Comparison of ENCODE assay signal across 15 cellular contexts in genomic region chr6:7307533-7307932, GRCh38. TPM values are rescaled to one million over a fixed set of nuclear protein-coding genes. Genes with fewer than 3 reads are reported as not detected.
DNase-seq lines count a peak whose midpoint lies in the region; ATAC-seq and TF ChIP-seq lines count a peak whose summit lies in the region.
"Had no signal": no experiment of that assay in that cellular context is flagged by ENCODE, and none has a peak within 500 bp of the region (broad histone marks: within the 10 kb centered on the region; RNA-seq: fewer than 3 reads in every experiment).

No MANE protein-coding gene starts in this region.

- DNase-seq in activated naive CD8-positive, alpha-beta T cell treated with anti-CD3 and anti-CD28 coated beads, Interleukin-2, amount 50 U/mL, for 24 hours = no peak
- DNase-seq in naive B cell (no peak), NCI-H446 (lab: John Stamatoyannopoulos, UW) (no peak), NCI-H446 treated with DMSO at 0.1 percent for 48 hours (lab: John Stamatoyannopoulos, UW) (no peak)
- DNase-seq: H7, Karpas-422, NCI-H1105 treated with DMSO at 0.1 percent for 48 hours, NCI-H187, PC-9, SJCRH30 had no signal

- TF ChIP-seq CTCF in DOHH2 (IDR thresholded peaks at IDR 0.05; ENCODE audit: low read depth, low read length, poor library complexity, severe bottlenecking) = no peak

- H3K4me3 Mint-ChIP-seq in activated naive CD8-positive, alpha-beta T cell = peak overlapping the region; percentile 1
- no peak overlapping the region for H3K4me3 Mint-ChIP-seq in activated naive CD8-positive, alpha-beta T cell treated with anti-CD3 and anti-CD28 coated beads, Interleukin-2, amount 50 U/mL, for 24 hours
- H3K4me3 Mint-ChIP-seq in activated T-helper 17 cell treated with anti-CD3 and anti-CD28 coated beads, Interleukin-2, amount 50 U/mL, for 72 hours = peak overlapping the region; percentile 6
- no peak overlapping the region for H3K4me3 Mint-ChIP-seq in naive B cell

- H3K9me3 ChIP-seq in DOHH2 (ENCODE audit: control insufficient read depth, insufficient read depth, low read length) = no peaks in the 10 kb centered on the region
- H3K9me3 ChIP-seq: SJCRH30 had no signal

- H3K4me1 Mint-ChIP-seq in activated naive CD8-positive, alpha-beta T cell (ENCODE audit: low read depth) = peaks cover 62% of the 10 kb centered on the region
- H3K4me1 Mint-ChIP-seq in activated naive CD8-positive, alpha-beta T cell treated with anti-CD3 and anti-CD28 coated beads, Interleukin-2, amount 50 U/mL, for 24 hours = peaks cover 56% of the 10 kb centered on the region
- peaks cover 34% of the 10 kb centered on the region for H3K4me1 Mint-ChIP-seq in activated T-helper 17 cell treated with anti-CD3 and anti-CD28 coated beads, Interleukin-2, amount 50 U/mL, for 72 hours
- H3K4me1 Mint-ChIP-seq in naive B cell = peaks cover 35 to 64% (median 39%) of the 10 kb centered on the region in 3 donors

- H3K4me3 ChIP-seq in DOHH2 (ENCODE audit: low read length) = no peak overlapping the region
- H3K4me3 ChIP-seq: PC-9, SJCRH30 had no signal

- ATAC-seq in activated naive CD8-positive, alpha-beta T cell treated with anti-CD3 and anti-CD28 coated beads, Interleukin-2, amount 50 U/mL, for 24 hours = no peak
- no peak for ATAC-seq in activated T-helper 17 cell treated with anti-CD3 and anti-CD28 coated beads, Interleukin-2, amount 50 U/mL, for 72 hours (replicated peaks)
- ATAC-seq in naive B cell (ENCODE audit: low read depth in 2 of 2) = no peak
- no peak for ATAC-seq in GM18505 (IDR thresholded peaks at IDR 0.05; ENCODE audit: unreplicated experiment)

- H3F3A ChIP-seq in DOHH2 (ENCODE audit: control insufficient read depth, insufficient read depth) = peaks cover 4% of the 10 kb centered on the region

- TF ChIP-seq POLR2A in GM18505 (IDR thresholded peaks at IDR 0.05; ENCODE audit: borderline replicate concordance, extremely low read depth, insufficient read depth, insufficient read length) = no peak

- peaks cover 28% of the 10 kb centered on the region for H3K36me3 Mint-ChIP-seq in activated naive CD8-positive, alpha-beta T cell
- peaks cover 72% of the 10 kb centered on the region for H3K36me3 Mint-ChIP-seq in activated naive CD8-positive, alpha-beta T cell treated with anti-CD3 and anti-CD28 coated beads, Interleukin-2, amount 50 U/mL, for 24 hours (ENCODE audit: low read depth)
- H3K36me3 Mint-ChIP-seq in activated T-helper 17 cell treated with anti-CD3 and anti-CD28 coated beads, Interleukin-2, amount 50 U/mL, for 72 hours (ENCODE audit: low read depth) = peaks cover 98% of the 10 kb centered on the region
- peaks cover 25 to 37% of the 10 kb centered on the region in 2 donors for H3K36me3 Mint-ChIP-seq in naive B cell

- H3K79me2 ChIP-seq in DOHH2 (ENCODE audit: control insufficient read depth, low read length) = peaks cover 89% of the 10 kb centered on the region

- peaks cover 94% of the 10 kb centered on the region for H3K36me3 ChIP-seq in DOHH2 (ENCODE audit: control insufficient read depth, low read length)

- no peak overlapping the region for H3K27ac ChIP-seq in DOHH2 (ENCODE audit: low read depth, low read length)
- H3K27ac ChIP-seq: C4-2B, PC-9, SJCRH30 had no signal

- H3K9me3 Mint-ChIP-seq in activated naive CD8-positive, alpha-beta T cell (ENCODE audit: low read depth) = no peaks in the 10 kb centered on the region
- peaks cover 6% of the 10 kb centered on the region for H3K9me3 Mint-ChIP-seq in activated naive CD8-positive, alpha-beta T cell treated with anti-CD3 and anti-CD28 coated beads, Interleukin-2, amount 50 U/mL, for 24 hours
- H3K9me3 Mint-ChIP-seq in activated T-helper 17 cell treated with anti-CD3 and anti-CD28 coated beads, Interleukin-2, amount 50 U/mL, for 72 hours = no peaks in the 10 kb centered on the region
- no peaks in the 10 kb centered on the region for H3K9me3 Mint-ChIP-seq in naive B cell

- peak overlapping the region; percentile 14 for H3K27ac Mint-ChIP-seq in activated naive CD8-positive, alpha-beta T cell
- H3K27ac Mint-ChIP-seq in activated naive CD8-positive, alpha-beta T cell treated with anti-CD3 and anti-CD28 coated beads, Interleukin-2, amount 50 U/mL, for 24 hours = no peak overlapping the region
- peak overlapping the region; percentile 76 for H3K27ac Mint-ChIP-seq in activated T-helper 17 cell treated with anti-CD3 and anti-CD28 coated beads, Interleukin-2, amount 50 U/mL, for 72 hours
- peak overlapping the region in 5 of 6 donors; percentile 8 to 88 (median 65) for H3K27ac Mint-ChIP-seq in naive B cell

- peaks cover 16% of the 10 kb centered on the region for H4K20me1 ChIP-seq in DOHH2 (ENCODE audit: control insufficient read depth, insufficient read depth, low read depth, low read length)

- H3K27me3 Mint-ChIP-seq in activated naive CD8-positive, alpha-beta T cell = no peaks in the 10 kb centered on the region
- no peaks in the 10 kb centered on the region for H3K27me3 Mint-ChIP-seq in activated naive CD8-positive, alpha-beta T cell treated with anti-CD3 and anti-CD28 coated beads, Interleukin-2, amount 50 U/mL, for 24 hours
- no peaks in the 10 kb centered on the region for H3K27me3 Mint-ChIP-seq in activated T-helper 17 cell treated with anti-CD3 and anti-CD28 coated beads, Interleukin-2, amount 50 U/mL, for 72 hours
- no peaks in the 10 kb centered on the region for H3K27me3 Mint-ChIP-seq in naive B cell

- no peaks in the 10 kb centered on the region for H3K9me2 ChIP-seq in DOHH2 (replicated peaks; ENCODE audit: control insufficient read depth, low read length)

- H3K4me2 ChIP-seq in DOHH2 (ENCODE audit: low read length) = peak overlapping the region; percentile 43; the same call in 1 of the 2 replicates
- H3K4me2 ChIP-seq: PC-9 had no signal

- no peaks in the 10 kb centered on the region for H3K27me3 ChIP-seq in DOHH2 (ENCODE audit: control insufficient read depth, low read length)
- H3K27me3 ChIP-seq: SJCRH30 had no signal

- H3K4me1 ChIP-seq in DOHH2 (ENCODE audit: control insufficient read depth, low read length) = peaks cover 63% of the 10 kb centered on the region

RNA-seq across cellular contexts. Expression of gene SSR1, which starts 5.5 kb away (rescaled TPM):
- total RNA-seq in activated T-helper 17 cell treated with anti-CD3 and anti-CD28 coated beads, Interleukin-2, amount 50 U/mL, for 72 hours = 100 to 1,000 TPM; 101 to 157 TPM
- 100 to 1,000 TPM; 122 to 167 (median 147) TPM for polyA plus RNA-seq in naive B cell (ENCODE audit: low read depth in 6 of 6)

Comparison
In these comparisons a context has a peak if more than half of its experiments do, and no peak if none do; other contexts are left out.
1. H3K4me3 Mint-ChIP-seq: peak in activated naive CD8-positive, alpha-beta T cell (single experiment) and activated T-helper 17 cell treated with anti-CD3 and anti-CD28 coated beads, Interleukin-2, amount 50 U/mL, for 72 hours (single experiment); none in activated naive CD8-positive, alpha-beta T cell treated with anti-CD3 and anti-CD28 coated beads, Interleukin-2, amount 50 U/mL, for 24 hours (single experiment) and naive B cell (0 of 8).